In genomic region chr21:15210235-15210678, GRCh38 we compare ENCODE assay signal across 10 cellular contexts.
DNase-seq lines count a peak whose midpoint lies in the region; ATAC-seq and TF ChIP-seq lines count a peak whose summit lies in the region.
"Had no signal": no experiment of that assay in that cellular context is flagged by ENCODE, and none has a peak within 500 bp of the region (broad histone marks: within the 10 kb centered on the region; RNA-seq: fewer than 3 reads in every experiment).

No MANE protein-coding gene starts in this region.

- no peak overlapping the region for H3K23ac ChIP-seq in trophoblast cell (ENCODE audit: low read length)

- no peaks in the 10 kb centered on the region for H3K9me3 ChIP-seq in trophoblast cell (ENCODE audit: insufficient read depth, low read depth, low read length)
- H3K9me3 ChIP-seq: colonic mucosa had no signal

- peak; percentile 88 for DNase-seq in ELR (ENCODE audit: low read depth)
- DNase-seq in RWPE1 (ENCODE audit: low spot score) = peak; percentile 87
- peak; percentile 22 for DNase-seq in fibroblast of the conjunctiva (ENCODE audit: low read depth)
- peak; percentile 92 to 97 for DNase-seq in trophoblast cell
- no peak for DNase-seq in GOT3 (lab: John Stamatoyannopoulos, UW)
- DNase-seq in anterior cingulate cortex (lab: John Stamatoyannopoulos, UW) = no peak
- DNase-seq in putamen (ENCODE audit: low spot score) = no peak
- DNase-seq: colonic mucosa, HFFc6 had no signal

- peak overlapping the region; percentile 43 for H3K4me2 ChIP-seq in trophoblast cell (ENCODE audit: low read length)

- no peak overlapping the region for H4K8ac ChIP-seq in trophoblast cell (ENCODE audit: low read depth, low read length)

- H3K4me3 ChIP-seq in trophoblast cell (ENCODE audit: low read depth, low read length) = no peak overlapping the region
- H3K4me3 ChIP-seq: colonic mucosa had no signal

- peak overlapping the region; percentile 50 for H4K91ac ChIP-seq in trophoblast cell (ENCODE audit: low read depth, low read length)

- no peak overlapping the region for H3K14ac ChIP-seq in trophoblast cell (ENCODE audit: low read length)

- H2BK12ac ChIP-seq in trophoblast cell (ENCODE audit: low read length) = peak overlapping the region; percentile 83

- no peaks in the 10 kb centered on the region for H3K27me3 ChIP-seq in trophoblast cell (ENCODE audit: insufficient read depth, low read length)
- H3K27me3 ChIP-seq: colonic mucosa had no signal

- no CpG with 5 or more reads among the region's 3 CpGs for WGBS in trophoblast cell (ENCODE audit: extremely low coverage, insufficient coverage, insufficient read length)

- no peak for TF ChIP-seq CTCF in RWPE1 (conservative IDR thresholded peaks at IDR 0.05; ENCODE audit: low read depth)

- no peak overlapping the region for H3K4ac ChIP-seq in trophoblast cell (ENCODE audit: low read depth, low read length)

- H2AK5ac ChIP-seq in trophoblast cell (ENCODE audit: low read length) = no peak overlapping the region

- no peaks in the 10 kb centered on the region for H3K79me2 ChIP-seq in trophoblast cell (ENCODE audit: control insufficient read depth, insufficient read depth, low read length, poor library complexity)

- CTCF ChIA-PET in RWPE1 (lab: Yijun Ruan, JAX) = no interaction called here

- no peak overlapping the region for H3K9ac ChIP-seq in trophoblast cell (ENCODE audit: low read length)

- peaks cover 11% of the 10 kb centered on the region for H3K79me1 ChIP-seq in trophoblast cell (ENCODE audit: low read length)

- no peak overlapping the region for H2AFZ ChIP-seq in trophoblast cell (ENCODE audit: insufficient read depth, low read length, poor library complexity)

- no peaks in the 10 kb centered on the region for H3K36me3 ChIP-seq in trophoblast cell (ENCODE audit: control insufficient read depth in 1 of 2, insufficient read depth in 2 of 2, low read length in 2 of 2)
- H3K36me3 ChIP-seq: colonic mucosa had no signal

- H3K18ac ChIP-seq in trophoblast cell (ENCODE audit: low read length) = no peak overlapping the region

- H4K12ac ChIP-seq in trophoblast cell (ENCODE audit: low read depth, low read length) = no peak overlapping the region

- POLR2A ChIA-PET in RWPE1 (lab: Yijun Ruan, JAX; ENCODE audit: low non-redundant PET) = no interaction called here

- H3K27ac ChIP-seq in RWPE1 (peak overlapping the region; percentile 45; the same call in 1 of the 2 replicates), trophoblast cell (ENCODE audit: low read depth, low read length) (peak overlapping the region; percentile 74)
- H3K27ac ChIP-seq: colonic mucosa had no signal

- H3K4me1 ChIP-seq in trophoblast cell (ENCODE audit: control insufficient read depth in 1 of 2, insufficient read depth in 2 of 2, low read length in 2 of 2) = peaks cover 8 to 13% of the 10 kb centered on the region in 2 experiments
- H3K4me1 ChIP-seq: colonic mucosa had no signal

- H2BK120ac ChIP-seq in trophoblast cell (ENCODE audit: insufficient read depth, low read length, poor library complexity) = no peak overlapping the region

- no peak overlapping the region for H2BK5ac ChIP-seq in trophoblast cell (ENCODE audit: low read depth, low read length, poor library complexity)

- ATAC-seq in GM21390 (IDR thresholded peaks at IDR 0.05; ENCODE audit: unreplicated experiment) = no peak

Comparison
In these comparisons a context has a peak if more than half of its experiments do, and no peak if none do; other contexts are left out.
1. DNase-seq: peak in ELR (single experiment), RWPE1 (single experiment), fibroblast of the conjunctiva (single experiment) and trophoblast cell (2 of 2); none in GOT3 (single experiment), anterior cingulate cortex (0 of 58) and putamen (single experiment).